21 cellular contexts compared by ENCODE assay signal in the genomic region with DNA sequence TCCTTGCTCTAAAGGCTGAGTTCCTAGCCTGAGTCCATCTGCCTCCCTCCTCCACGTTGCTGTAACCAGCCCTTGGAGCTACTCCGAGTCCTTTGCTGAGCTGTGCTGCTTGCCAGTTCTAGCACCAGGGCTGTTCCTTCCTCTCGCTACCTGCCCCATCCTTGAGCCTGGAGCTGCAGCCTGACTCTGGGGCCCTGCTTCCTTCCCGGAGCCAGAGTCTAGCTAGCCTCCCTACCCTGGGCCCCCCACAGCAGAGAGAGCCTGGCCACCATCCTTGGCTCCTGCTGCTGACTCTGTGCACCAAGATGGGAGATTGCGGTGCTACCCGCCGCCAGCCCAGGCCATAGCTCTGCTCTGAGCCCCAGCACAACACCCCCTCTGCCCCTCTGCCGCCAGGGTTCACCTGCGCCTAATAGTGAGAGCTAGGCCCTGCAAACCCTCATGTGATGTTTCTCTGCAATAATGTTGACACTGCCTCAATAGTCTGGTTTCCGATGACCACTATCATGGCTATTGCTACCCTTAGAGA.
DNase-seq lines count a peak whose midpoint lies in the region; ATAC-seq and TF ChIP-seq lines count a peak whose summit lies in the region.
"Had no signal": no experiment of that assay in that cellular context is flagged by ENCODE, and none has a peak within 500 bp of the region (broad histone marks: within the 10 kb centered on the region; RNA-seq: fewer than 3 reads in every experiment).

No MANE protein-coding gene starts in this region.

- H2BK120ac ChIP-seq in neuronal stem cell (ENCODE audit: low read depth, low read length): no peak overlapping the region

- TF ChIP-seq EP300 in tibial nerve (IDR thresholded peaks at IDR 0.05): no peak

- no peak overlapping the region for H4K8ac ChIP-seq in neuronal stem cell (ENCODE audit: low read depth, low read length)

- H2AFZ ChIP-seq in neuronal stem cell (ENCODE audit: low read length): no peak overlapping the region
- H2AFZ ChIP-seq: GM23338 had no signal

- peaks cover 7% of the 10 kb centered on the region for H3K4me1 Mint-ChIP-seq in T-helper 17 cell
- H3K4me1 Mint-ChIP-seq: CD14-positive monocyte had no signal

- peak overlapping the region; percentile 25 for H3K18ac ChIP-seq in neuronal stem cell (ENCODE audit: low read length)

- H2BK15ac ChIP-seq in neuronal stem cell (ENCODE audit: low read length): peak overlapping the region; percentile 33

- H3K4me1 ChIP-seq in neuronal stem cell (ENCODE audit: control insufficient read depth in 2 of 2, insufficient read depth in 1 of 2, low read depth in 1 of 2, low read length in 2 of 2) (peaks cover 0 to 5% of the 10 kb centered on the region in 2 donors), spleen (no peaks in the 10 kb centered on the region), tibial nerve (no peaks in the 10 kb centered on the region)
- H3K4me1 ChIP-seq: A549, BE2C, Caco-2, HAP-1 had no signal

- H3K36me3 ChIP-seq in neuronal stem cell (replicated peaks in 1 of 2; ENCODE audit: control insufficient read depth in 2 of 2, insufficient read depth in 2 of 2, low read length in 2 of 2) (no peaks in the 10 kb centered on the region), spleen (no peaks in the 10 kb centered on the region), tibial nerve (no peaks in the 10 kb centered on the region), MG63 (no peaks in the 10 kb centered on the region)
- H3K36me3 ChIP-seq: BE2C; BLaER1 treated with 17β-estradiol and CSF1 and Interleukin-3, amounts not matched to agents 10 nM and 100 nM; HAP-1 had no signal

- ATAC-seq in T-helper 17 cell (no peak), GM21825 (IDR thresholded peaks at IDR 0.05; ENCODE audit: unreplicated experiment) (no peak)
- ATAC-seq: A549, GM23338 had no signal

- no peak overlapping the region for H2BK12ac ChIP-seq in neuronal stem cell (ENCODE audit: low read length)

- H3K23ac ChIP-seq in neuronal stem cell (ENCODE audit: low read depth, low read length, poor library complexity): peak overlapping the region; percentile 21

- no peaks in the 10 kb centered on the region for H3K9me3 ChIP-seq in T-helper 17 cell (ENCODE audit: control insufficient read depth, low read length, poor library complexity, severe bottlenecking)
- no peaks in the 10 kb centered on the region for H3K9me3 ChIP-seq in neuronal stem cell (replicated peaks in 1 of 2; ENCODE audit: control insufficient read depth in 2 of 2, insufficient read depth in 1 of 2, low read depth in 1 of 2, low read length in 2 of 2)
- H3K9me3 ChIP-seq in spleen: no peaks in the 10 kb centered on the region
- no peaks in the 10 kb centered on the region for H3K9me3 ChIP-seq in tibial nerve
- H3K9me3 ChIP-seq in MG63: no peaks in the 10 kb centered on the region
- H3K9me3 ChIP-seq: A549; BE2C; BLaER1 treated with 17β-estradiol and CSF1 and Interleukin-3, amounts not matched to agents 10 nM and 100 nM; Caco-2; HAP-1 had no signal

- H3K27me3 Mint-ChIP-seq in T-helper 17 cell: peaks cover 35% of the 10 kb centered on the region

- no peak overlapping the region for H3K4ac ChIP-seq in neuronal stem cell (ENCODE audit: low read length)

- H4K91ac ChIP-seq in neuronal stem cell (ENCODE audit: low read depth, low read length, poor library complexity): no peak overlapping the region

- no peak overlapping the region for H3K4me2 ChIP-seq in neuronal stem cell (ENCODE audit: insufficient read depth, low read length, poor library complexity, severe bottlenecking)
- H3K4me2 ChIP-seq: A549, GM23338 had no signal

- no peaks in the 10 kb centered on the region for H3K79me1 ChIP-seq in neuronal stem cell (ENCODE audit: low read depth, low read length)

- H3K9ac ChIP-seq in neuronal stem cell (ENCODE audit: low read depth, low read length, poor library complexity): no peak overlapping the region
- H3K9ac ChIP-seq: BLaER1 treated with 17β-estradiol and CSF1 and Interleukin-3, amounts not matched to agents 10 nM and 100 nM had no signal

- TF ChIP-seq POLR2A in spleen (IDR thresholded peaks at IDR 0.05) (no peak), tibial nerve (IDR thresholded peaks at IDR 0.05) (no peak)

- H3K14ac ChIP-seq in neuronal stem cell (ENCODE audit: low read length): peak overlapping the region; percentile 51

- no peak for DNase-seq in T-helper 17 cell
- DNase-seq in islet precursor cell: peak; percentile 31
- no peak for DNase-seq in neuronal stem cell (ENCODE audit: low spot score)
- no peak for DNase-seq in spleen
- no peak for DNase-seq in tibial nerve (ENCODE audit: low spot score in 2 of 2)
- no peak for DNase-seq in MG63
- DNase-seq: 8988T; ACHN; AML-193; BE2C; Caco-2; CD4-positive, alpha-beta T cell; DMS153; DND-41; HFFc6 had no signal

- H2AK5ac ChIP-seq in neuronal stem cell (ENCODE audit: low read depth, low read length): peak overlapping the region; percentile 64

- H2BK5ac ChIP-seq in neuronal stem cell (ENCODE audit: low read length): peak overlapping the region; percentile 16

- peaks cover 3% of the 10 kb centered on the region for H3K36me3 Mint-ChIP-seq in T-helper 17 cell (ENCODE audit: low read depth)
- H3K36me3 Mint-ChIP-seq: CD14-positive monocyte had no signal

- H3K4me3 ChIP-seq in neuronal stem cell (ENCODE audit: low read length in 2 of 2) (no peak overlapping the region), spleen (no peak overlapping the region), tibial nerve (no peak overlapping the region), MG63 (no peak overlapping the region)
- H3K4me3 ChIP-seq: A549; BLaER1 treated with 17β-estradiol and CSF1 and Interleukin-3, amounts not matched to agents 10 nM and 100 nM; GM23338; HAP-1 had no signal

- no peak overlapping the region for H3K27ac ChIP-seq in neuronal stem cell (replicated peaks; ENCODE audit: low read length)
- no peak overlapping the region for H3K27ac ChIP-seq in spleen
- no peak overlapping the region for H3K27ac ChIP-seq in tibial nerve
- H3K27ac ChIP-seq: A549; BLaER1 treated with 17β-estradiol and CSF1 and Interleukin-3, amounts not matched to agents 10 nM and 100 nM had no signal

- WGBS in neuronal stem cell (ENCODE audit: extremely low coverage in 2 of 2, insufficient read length in 2 of 2, insufficient replicate concordance in 1 of 2), 2 donors: no CpG with 5 or more reads among the region's 10 CpGs
- WGBS in spleen, 5 donors: 90 to 95% (median 94%) methylated on average over 8 to 10 of the region's 10 CpGs
- WGBS in tibial nerve, 2 donors: 95 to 97% methylated on average over 10 of the region's 10 CpGs

- H3K4me3 Mint-ChIP-seq in T-helper 17 cell: no peak overlapping the region
- H3K4me3 Mint-ChIP-seq: CD14-positive monocyte; CD4-positive, alpha-beta T cell; GM23338; HFFc6 had no signal

- H3K27ac Mint-ChIP-seq in T-helper 17 cell: peak overlapping the region; percentile 90
- H3K27ac Mint-ChIP-seq: CD4-positive, alpha-beta T cell; GM23338; HFFc6 had no signal

- TF ChIP-seq CTCF in spleen (IDR thresholded peaks at IDR 0.05 in 8 of 11, conservative IDR thresholded peaks at IDR 0.05 in 3 of 11) (no peak), tibial nerve (IDR thresholded peaks at IDR 0.05) (no peak)

- intact Hi-C loops in spleen (cut with DNase I; ENCODE audit: low total_unique reads): no loop called here

- H3K27me3 ChIP-seq in neuronal stem cell (ENCODE audit: control insufficient read depth in 3 of 3, insufficient read depth in 3 of 3, low read depth in 1 of 3, low read length in 3 of 3) (peaks cover 0 to 2% (median 0%) of the 10 kb centered on the region in 3 experiments), spleen (replicated peaks in 1 of 7) (no peaks in the 10 kb centered on the region), tibial nerve (no peaks in the 10 kb centered on the region), MG63 (no peaks in the 10 kb centered on the region)
- H3K27me3 ChIP-seq: BLaER1 treated with 17β-estradiol and CSF1 and Interleukin-3, amounts not matched to agents 10 nM and 100 nM had no signal
